ENCODE assay signal across 14 cellular contexts in the genomic region with DNA sequence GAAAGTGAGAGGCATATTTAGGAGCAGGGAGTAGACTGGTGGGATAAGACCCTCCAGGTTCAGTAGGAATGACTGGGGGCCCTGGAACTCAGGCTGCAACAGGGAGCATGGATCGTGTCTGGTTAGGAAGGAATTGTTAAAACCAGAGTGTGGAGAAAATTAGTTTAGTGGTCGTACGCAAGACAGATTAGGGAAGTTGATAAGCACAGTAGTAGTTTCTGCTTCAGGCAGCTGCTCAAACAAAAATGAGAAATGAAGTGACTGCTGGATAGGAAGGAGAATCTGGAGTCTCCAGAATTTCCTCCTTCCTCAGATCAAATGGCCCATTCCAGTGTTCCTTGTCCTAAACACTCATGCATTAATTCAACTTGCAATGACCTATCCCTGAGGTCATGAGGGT. TPM values are rescaled to one million over a fixed set of nuclear protein-coding genes. Genes with fewer than 3 reads are reported as not detected.
A peak's percentile ranks its signal among the peaks of the same experiment; 100 is the strongest.
DNase-seq lines count a peak whose midpoint lies in the region; ATAC-seq lines count a peak whose summit lies in the region.
"Had no signal": no experiment of that assay in that cellular context is flagged by ENCODE, and none has a peak within 500 bp of the region (broad histone marks: within the 10 kb centered on the region; RNA-seq: fewer than 3 reads in every experiment).

No MANE protein-coding gene starts in this region.

- in situ Hi-C loops in G401 (cut with HindIII; ENCODE audit: low sequenced_read_pairs) = no loop called here

- H3K36me3 Mint-ChIP-seq in activated T-helper 2 cell treated with anti-CD3 and anti-CD28 coated beads, Interferon-gamma antibody, Interleukin-2, Interleukin-4, amounts not matched to agents 10 μg/mL and 5 μg/mL and 100 μg/mL, durations not matched to agents 14 hours and 24 hours and 36 hours (ENCODE audit: low read depth) = peaks cover 10% of the 10 kb centered on the region

- peaks cover 40% of the 10 kb centered on the region for H3K4me1 Mint-ChIP-seq in activated T-helper 2 cell treated with anti-CD3 and anti-CD28 coated beads, Interferon-gamma antibody, Interleukin-2, Interleukin-4, amounts not matched to agents 10 μg/mL and 5 μg/mL and 100 μg/mL, durations not matched to agents 14 hours and 24 hours and 36 hours (ENCODE audit: low read depth)

- no peak overlapping the region for H3K27ac Mint-ChIP-seq in activated T-helper 2 cell treated with anti-CD3 and anti-CD28 coated beads, Interferon-gamma antibody, Interleukin-2, Interleukin-4, amounts not matched to agents 10 μg/mL and 5 μg/mL and 100 μg/mL, durations not matched to agents 14 hours and 24 hours and 36 hours
- H3K27ac Mint-ChIP-seq: activated naive CD8-positive, alpha-beta T cell treated with anti-CD3 and anti-CD28 coated beads, Interleukin-2, amount 10 ng/mL, durations not matched to agents 7 days and 5 days had no signal

- intact Hi-C loops in activated T-helper 2 cell treated with anti-CD3 and anti-CD28 coated beads, Interferon-gamma antibody, Interleukin-2, Interleukin-4, amounts not matched to agents 10 μg/mL and 5 μg/mL and 100 μg/mL, durations not matched to agents 14 hours and 24 hours and 36 hours (cut with micrococcal nuclease) = no loop called here

- peaks cover 34% of the 10 kb centered on the region for H3K9me3 Mint-ChIP-seq in activated T-helper 2 cell treated with anti-CD3 and anti-CD28 coated beads, Interferon-gamma antibody, Interleukin-2, Interleukin-4, amounts not matched to agents 10 μg/mL and 5 μg/mL and 100 μg/mL, durations not matched to agents 14 hours and 24 hours and 36 hours

- ATAC-seq in HG03378 (IDR thresholded peaks at IDR 0.05; ENCODE audit: unreplicated experiment) = peak; percentile 49

- no peak overlapping the region for H3K4me3 Mint-ChIP-seq in activated T-helper 2 cell treated with anti-CD3 and anti-CD28 coated beads, Interferon-gamma antibody, Interleukin-2, Interleukin-4, amounts not matched to agents 10 μg/mL and 5 μg/mL and 100 μg/mL, durations not matched to agents 14 hours and 24 hours and 36 hours (ENCODE audit: low read depth)
- H3K4me3 Mint-ChIP-seq: activated naive CD8-positive, alpha-beta T cell treated with anti-CD3 and anti-CD28 coated beads, Interleukin-2, amount 10 ng/mL, durations not matched to agents 7 days and 5 days had no signal

- H3K27me3 Mint-ChIP-seq in activated T-helper 2 cell treated with anti-CD3 and anti-CD28 coated beads, Interferon-gamma antibody, Interleukin-2, Interleukin-4, amounts not matched to agents 10 μg/mL and 5 μg/mL and 100 μg/mL, durations not matched to agents 14 hours and 24 hours and 36 hours (ENCODE audit: low read depth) = no peaks in the 10 kb centered on the region
- H3K27me3 Mint-ChIP-seq: activated naive CD8-positive, alpha-beta T cell treated with anti-CD3 and anti-CD28 coated beads, Interleukin-2, amount 10 ng/mL, durations not matched to agents 7 days and 5 days had no signal

- peak; percentile 61 for DNase-seq in CD1c-positive myeloid dendritic cell (ENCODE audit: extremely low spot score)
- DNase-seq in SKM-1 (lab: John Stamatoyannopoulos, UW; ENCODE audit: unreplicated experiment) = peak; percentile 78
- DNase-seq in islet precursor cell = peak; percentile 40
- DNase-seq in glomerular visceral epithelial cell (ENCODE audit: extremely low spot score) = no peak
- no peak for DNase-seq in activated T-helper 2 cell treated with anti-CD3 and anti-CD28 coated beads, Interferon-gamma antibody, Interleukin-2, Interleukin-4, amounts not matched to agents 10 μg/mL and 5 μg/mL and 100 μg/mL, durations not matched to agents 14 hours and 24 hours and 36 hours (ENCODE audit: low spot score)
- no peak for DNase-seq in NCI-H774 (lab: John Stamatoyannopoulos, UW)
- no peak for DNase-seq in G401 (ENCODE audit: low spot score)
- DNase-seq: activated naive CD8-positive, alpha-beta T cell treated with anti-CD3 and anti-CD28 coated beads, Interleukin-2, amount 10 ng/mL, durations not matched to agents 7 days and 5 days; caudate nucleus; DMS79; NCI-H1105; NCI-H510A; tibial artery had no signal

RNA-seq across cellular contexts. Expression of a gene that starts 11.2 kb away (rescaled TPM):
- total RNA-seq in activated T-helper 2 cell treated with anti-CD3 and anti-CD28 coated beads, Interferon-gamma antibody, Interleukin-2, Interleukin-4, amounts not matched to agents 10 μg/mL and 5 μg/mL and 100 μg/mL, durations not matched to agents 14 hours and 24 hours and 36 hours = 36.5 and 46.5 TPM in 2 replicates
- 0.06 TPM in 1 of 2 replicates, not detected in the other for total RNA-seq in G401 (2014; rRNA removed; shearing (Covaris generic))

RNA-seq across cellular contexts. Expression of a gene that starts 12.8 kb away (rescaled TPM):
- total RNA-seq in activated T-helper 2 cell treated with anti-CD3 and anti-CD28 coated beads, Interferon-gamma antibody, Interleukin-2, Interleukin-4, amounts not matched to agents 10 μg/mL and 5 μg/mL and 100 μg/mL, durations not matched to agents 14 hours and 24 hours and 36 hours = 68.6 and 69.5 TPM in 2 replicates
- total RNA-seq in G401 (2014; rRNA removed; shearing (Covaris generic)) = 52.7 and 58.6 TPM in 2 replicates

RNA-seq across cellular contexts. Expression of a gene that starts 15.6 kb away (rescaled TPM):
- total RNA-seq in activated T-helper 2 cell treated with anti-CD3 and anti-CD28 coated beads, Interferon-gamma antibody, Interleukin-2, Interleukin-4, amounts not matched to agents 10 μg/mL and 5 μg/mL and 100 μg/mL, durations not matched to agents 14 hours and 24 hours and 36 hours = 62.2 and 65.8 TPM in 2 replicates
- total RNA-seq in G401 (2014; rRNA removed; shearing (Covaris generic)) = 24.5 and 28.9 TPM in 2 replicates

Comparison
In these comparisons a context has a peak if more than half of its experiments do, and no peak if none do; other contexts are left out.
1. DNase-seq: peak in CD1c-positive myeloid dendritic cell (single experiment), SKM-1 (single experiment) and islet precursor cell (single experiment); none in glomerular visceral epithelial cell (single experiment), activated T-helper 2 cell treated with anti-CD3 and anti-CD28 coated beads, Interferon-gamma antibody, Interleukin-2, Interleukin-4, amounts not matched to agents 10 μg/mL and 5 μg/mL and 100 μg/mL, durations not matched to agents 14 hours and 24 hours and 36 hours (single experiment), NCI-H774 (single experiment) and G401 (single experiment).
2. RNA of a gene that starts 11.2 kb away (total RNA-seq): 36.5 to 46.5 TPM in activated T-helper 2 cell treated with anti-CD3 and anti-CD28 coated beads, Interferon-gamma antibody, Interleukin-2, Interleukin-4, amounts not matched to agents 10 μg/mL and 5 μg/mL and 100 μg/mL, durations not matched to agents 14 hours and 24 hours and 36 hours; 0.06 TPM in G401; every median in the first group is over 10 times any median in the second.